ENCODE assay signal across 19 cellular contexts in genomic region chr7:40194743-40195142, GRCh38. TPM values are rescaled to one million over a fixed set of nuclear protein-coding genes. Genes with fewer than 3 reads are reported as not detected.
DNase-seq lines count a peak whose midpoint lies in the region; ATAC-seq and TF ChIP-seq lines count a peak whose summit lies in the region.
"Had no signal": no experiment of that assay in that cellular context is flagged by ENCODE, and none has a peak within 500 bp of the region (broad histone marks: within the 10 kb centered on the region; RNA-seq: fewer than 3 reads in every experiment).

No MANE protein-coding gene starts in this region.

- intact Hi-C loops in ascending aorta (cut with DNase I): no loop called here

- no peaks in the 10 kb centered on the region for H3K27me3 ChIP-seq in ascending aorta
- H3K27me3 ChIP-seq: neural progenitor cell, SJCRH30 had no signal

- peak; percentile 45 for DNase-seq in AG08395 (ENCODE audit: low spot score)
- DNase-seq in HT1080 (ENCODE audit: low read depth): peak; percentile 10
- peak; percentile 51 for DNase-seq in dedifferentiated amniotic fluid mesenchymal stem cell (ENCODE audit: extremely low spot score)
- peak; percentile 91 for DNase-seq in iris pigment epithelial cell (ENCODE audit: low read depth)
- DNase-seq in ascending aorta (ENCODE audit: low spot score in 2 of 2): no peak
- DNase-seq: anterior cingulate cortex; CD4-positive, alpha-beta memory T cell; NCI-H1930; NCI-H510A; retina had no signal

- no peak for TF ChIP-seq CTCF in ascending aorta (IDR thresholded peaks at IDR 0.05)

- H3K36me3 ChIP-seq in ascending aorta: peaks cover 0 to 4% of the 10 kb centered on the region in 2 donors
- H3K36me3 ChIP-seq: neural progenitor cell, SJCRH30 had no signal

- H3K27ac ChIP-seq in ascending aorta: no peak overlapping the region
- H3K27ac ChIP-seq: A549, neural progenitor cell, SJCRH30 had no signal

- peaks cover 0 to 2% of the 10 kb centered on the region in 2 donors for H3K4me1 ChIP-seq in ascending aorta
- H3K4me1 ChIP-seq: A549, neural progenitor cell, SJCRH30 had no signal

- H3K4me3 ChIP-seq in ascending aorta: no peak overlapping the region
- H3K4me3 ChIP-seq: A549, GM12878, neural progenitor cell, SJCRH30 had no signal

- no peaks in the 10 kb centered on the region for H3K9me3 ChIP-seq in ascending aorta
- H3K9me3 ChIP-seq: A549, SJCRH30 had no signal

- ATAC-seq in GM21447 (IDR thresholded peaks at IDR 0.05; ENCODE audit: unreplicated experiment) (no peak), HG03139 (IDR thresholded peaks at IDR 0.05; ENCODE audit: unreplicated experiment) (no peak), GM21723 (IDR thresholded peaks at IDR 0.05; ENCODE audit: unreplicated experiment) (no peak)
- ATAC-seq: A549; activated CD4-positive, CD25-positive, alpha-beta regulatory T cell treated with anti-CD3 and anti-CD28 coated beads, Interleukin-2, amount 50 U/mL, for 24 hours; activated T-helper 17 cell treated with anti-CD3 and anti-CD28 coated beads, Interleukin-2, amount 50 U/mL, for 72 hours; GM12878 had no signal

RNA-seq across cellular contexts. Expression of gene SUGCT, which starts 59.9 kb away (rescaled TPM):
- 6.6 and 13.1 TPM in 2 replicates for total RNA-seq in HT1080 (2014; rRNA removed; shearing (Covaris generic))
- polyA plus RNA-seq in HT1080 (2015; cell fraction: cytosol; rRNA removed): 14.7 and 19.2 TPM in 2 replicates
- 4.3 and 6.4 TPM in 2 replicates for polyA plus RNA-seq in HT1080 (2015; cell fraction: nucleus; rRNA removed)
- total RNA-seq in ascending aorta: 9.8 TPM

Comparison
In these comparisons a context has a peak if more than half of its experiments do, and no peak if none do; other contexts are left out.
1. DNase-seq: peak in AG08395 (single experiment), HT1080 (single experiment), dedifferentiated amniotic fluid mesenchymal stem cell (single experiment) and iris pigment epithelial cell (single experiment); none in ascending aorta (0 of 2).